ENCODE assay signal across 2 cellular contexts in the genomic region with DNA sequence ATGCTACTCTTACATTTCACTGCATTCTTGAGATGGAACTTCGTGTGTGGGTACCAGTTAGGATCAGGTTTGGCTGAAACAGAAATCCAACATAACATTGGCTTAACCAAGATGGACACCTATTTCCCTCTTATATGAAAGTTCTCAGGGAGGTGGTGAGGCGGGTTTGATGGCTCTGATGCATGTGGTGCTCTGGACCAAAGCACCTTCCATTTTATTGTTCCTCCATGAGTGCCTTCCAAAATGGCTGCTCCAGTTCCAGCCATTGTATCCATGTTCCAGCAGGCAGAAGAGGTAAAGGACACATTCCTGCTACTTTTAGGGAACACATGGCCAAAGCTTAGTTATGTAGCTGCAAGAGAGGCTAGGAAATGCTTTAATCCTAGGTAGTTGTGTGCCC.
TF ChIP-seq lines count a peak whose summit lies in the region.

No MANE protein-coding gene starts in this region.

TF ChIP-seq in HCT116, 20 proteins besides CTCF, POLR2A, EP300 and RAD21:
- TF ChIP-seq EGR1 (IDR thresholded peaks at IDR 0.05; ENCODE audit: low read depth) (no peak), YY1 (IDR thresholded peaks at IDR 0.05; ENCODE audit: extremely low read depth, insufficient replicate concordance, low read depth, low read length) (peak; percentile 9)

TF ChIP-seq in GM12878, 131 proteins besides CTCF, POLR2A, EP300 and RAD21:
- TF ChIP-seq SREBF2 (IDR thresholded peaks at IDR 0.05; ENCODE audit: low read length): no peak
- no peak for TF ChIP-seq SMC3 (IDR thresholded peaks at IDR 0.05; ENCODE audit: borderline replicate concordance, low read length)
- no peak for TF ChIP-seq SRF (IDR thresholded peaks at IDR 0.05; ENCODE audit: low read depth in 2 of 2, low read length in 2 of 2)
- no peak for TF ChIP-seq RBBP5 (conservative IDR thresholded peaks at IDR 0.05)
- TF ChIP-seq YY1 (IDR thresholded peaks at IDR 0.05; ENCODE audit: low read depth, low read length): 0 out of 2 replicates have a peak, but pooled peaks have one; percentile 44
